In genomic region chr20:11333634-11334033, GRCh38 we compare ENCODE assay signal across 28 cellular contexts.
"Had no signal": no experiment of that assay in that cellular context is flagged by ENCODE, and none has a peak within 500 bp of the region (broad histone marks: within the 10 kb centered on the region; RNA-seq: fewer than 3 reads in every experiment).

No MANE protein-coding gene starts in this region.

- ATAC-seq: natural killer cell; psoas muscle; right cardiac atrium; right lobe of liver; stimulated activated memory B cell treated with anti-CD40 and anti-IgM and Interleukin-4, amounts not matched to agents 10 μg/mL and 1 μg/mL and 100 μg/mL, for 72 hours; stimulated activated naive CD8-positive, alpha-beta T cell treated with anti-CD3 and anti-CD28 coated beads, Interleukin-15, amount 100 ng/mL, for 72 hours; stimulated activated naive CD8-positive, alpha-beta T cell treated with anti-CD3 and anti-CD28 coated beads, Interleukin-15, Interleukin-2, amounts not matched to agents 100 U/mL and 50 U/mL, for 24 hours; upper lobe of right lung had no signal

- H3K27me3 ChIP-seq: neural progenitor cell, ovary, right lobe of liver, sigmoid colon, spleen, suprapubic skin, testis, tibial artery, transverse colon, upper lobe of right lung, uterus had no signal

- H3K36me3 ChIP-seq: neural progenitor cell, ovary, right lobe of liver, sigmoid colon, spleen, suprapubic skin, tibial artery, transverse colon, upper lobe of right lung, uterus had no signal

- DNase-seq: natural killer cell; occipital lobe; ovary; posterior cingulate gyrus; psoas muscle; right cardiac atrium; right lobe of liver; sigmoid colon; spleen; stimulated activated CD4-positive, alpha-beta T cell treated with anti-CD3 and anti-CD28 coated beads, Interleukin-12 subunit alpha, Interleukin-12 subunit beta, amount 100 ng/mL, for 4 hours; stimulated activated CD4-positive, alpha-beta T cell treated with anti-CD3 and anti-CD28 coated beads, Interleukin-1b, Interleukin-23, amount 100 ng/mL, for 48 hours; stimulated activated CD4-positive, alpha-beta T cell treated with anti-CD3 and anti-CD28 coated beads, Interleukin-4, amount 100 ng/mL, for 1 hour; stimulated activated CD4-positive, alpha-beta T cell treated with anti-CD3 and anti-CD28 coated beads, Interleukin-4, amount 100 ng/mL, for 4 hours; stimulated activated CD8-positive, alpha-beta memory T cell treated with anti-CD3 and anti-CD28 coated beads, Interleukin-4, amount 100 ng/mL, for 48 hours; stimulated activated naive CD4-positive, alpha-beta T cell; stimulated activated naive CD8-positive, alpha-beta T cell treated with anti-CD3 and anti-CD28 coated beads, Interleukin-15, amount 100 ng/mL, for 72 hours; stimulated activated naive CD8-positive, alpha-beta T cell treated with anti-CD3 and anti-CD28 coated beads, Interleukin-15, Interleukin-2, amounts not matched to agents 100 U/mL and 50 U/mL, for 24 hours; substantia nigra; testis; tibial artery; transverse colon; upper lobe of right lung; uterus had no signal

- H3K4me1 ChIP-seq: parathyroid adenoma, psoas muscle, right lobe of liver, sigmoid colon, spleen, testis, tibial artery, transverse colon, upper lobe of right lung, uterus had no signal

- H3K4me3 ChIP-seq: neural progenitor cell, ovary, psoas muscle, right lobe of liver, sigmoid colon, smooth muscle cell, spleen, suprapubic skin, testis, tibial artery, transverse colon, upper lobe of right lung, uterus had no signal

- H3K4me2 ChIP-seq: smooth muscle cell had no signal

- H3K27ac ChIP-seq: neural progenitor cell, ovary, parathyroid adenoma, psoas muscle, right lobe of liver, sigmoid colon, spleen, suprapubic skin, testis, tibial artery, transverse colon, upper lobe of right lung, uterus had no signal

- H3K9me3 ChIP-seq: ovary, psoas muscle, right lobe of liver, sigmoid colon, suprapubic skin, testis, tibial artery, transverse colon, upper lobe of right lung, uterus had no signal

- H3K79me2 ChIP-seq: parathyroid adenoma had no signal

- H2AFZ ChIP-seq: parathyroid adenoma had no signal

- H3K9ac ChIP-seq: neural progenitor cell, parathyroid adenoma had no signal
